ENCODE assay signal across 8 cellular contexts in genomic region chr12:20646239-20646827, GRCh38. TPM values are rescaled to one million over a fixed set of nuclear protein-coding genes. Genes with fewer than 3 reads are reported as not detected.
A peak's percentile ranks its signal among the peaks of the same experiment; 100 is the strongest.
DNase-seq lines count a peak whose midpoint lies in the region; ATAC-seq, FAIRE-seq and TF ChIP-seq lines count a peak whose summit lies in the region.

No MANE protein-coding gene starts in this region.

- H3K9me3 ChIP-seq in DND-41 (ENCODE audit: insufficient read depth, low read length, severe bottlenecking) (no peaks in the 10 kb centered on the region), ovary (no peaks in the 10 kb centered on the region)

- no peak for FAIRE-seq in RCC 7860 (lab: Jason Lieb, UNC)

- H3K27me3 ChIP-seq in DND-41 (ENCODE audit: insufficient read depth, low read length, poor library complexity) (no peaks in the 10 kb centered on the region), ovary (no peaks in the 10 kb centered on the region)

- H3K27ac ChIP-seq in DND-41 (ENCODE audit: low read length) (no peak overlapping the region), ovary (no peak overlapping the region)

- TF ChIP-seq POLR2A in ovary (IDR thresholded peaks at IDR 0.05): no peak

- 0 out of 2 replicates have a peak overlapping the region, but pooled peaks have one; percentile 27 for H2AFZ ChIP-seq in DND-41 (ENCODE audit: low read depth, low read length)

- intact Hi-C loops in ovary (cut with DNase I): no loop called here

- H3K36me3 ChIP-seq in DND-41 (ENCODE audit: insufficient read depth, low read length) (no peaks in the 10 kb centered on the region), ovary (no peaks in the 10 kb centered on the region)

- ATAC-seq in DND-41 (ENCODE audit: insufficient read depth, low read depth) (no peak), GM21619 (IDR thresholded peaks at IDR 0.05; ENCODE audit: unreplicated experiment) (no peak)

- no peaks in the 10 kb centered on the region for H3K4me1 ChIP-seq in DND-41 (ENCODE audit: insufficient read depth, low read length)
- H3K4me1 ChIP-seq in ovary (ENCODE audit: insufficient read depth): no peaks in the 10 kb centered on the region

- TF ChIP-seq EP300 in ovary (IDR thresholded peaks at IDR 0.05): no peak

- H3K9ac ChIP-seq in DND-41 (ENCODE audit: low read depth, low read length): no peak overlapping the region

- H3K4me3 ChIP-seq in DND-41 (ENCODE audit: low read depth in 1 of 2, low read length in 2 of 2): no peak overlapping the region
- H3K4me3 ChIP-seq in fibroblast of villous mesenchyme (ENCODE audit: low read depth, low read length): no peak overlapping the region
- H3K4me3 ChIP-seq in ovary: no peak overlapping the region

- TF ChIP-seq CTCF in DND-41 (IDR thresholded peaks at IDR 0.05; ENCODE audit: borderline replicate concordance, extremely low read depth, low read length, poor library complexity, severe bottlenecking) (peak; percentile 71), fibroblast of villous mesenchyme (IDR thresholded peaks at IDR 0.05; ENCODE audit: insufficient read depth, low read depth, low read length) (peak; percentile 66), ovary (IDR thresholded peaks at IDR 0.05) (no peak)

- DNase-seq in DND-41 (no peak), HT1080 (ENCODE audit: low read depth) (peak; percentile 32), RCC 7860 (ENCODE audit: low spot score) (peak; percentile 20), fibroblast of villous mesenchyme (ENCODE audit: low read depth) (peak; percentile 40), renal cortical epithelial cell (ENCODE audit: low read depth) (peak; percentile 41), ovary (no peak)
- no peak for DNase-seq in activated effector memory CD4-positive, alpha-beta T cell treated with anti-CD3 and anti-CD28 coated beads, Interleukin-2, amount 50 U/mL, for 16 hours

- H3K4me2 ChIP-seq in DND-41 (ENCODE audit: insufficient read depth, low read length): no peak overlapping the region

- no peaks in the 10 kb centered on the region for H3K79me2 ChIP-seq in DND-41 (ENCODE audit: insufficient read depth, low read length)

- no peaks in the 10 kb centered on the region for H4K20me1 ChIP-seq in DND-41 (ENCODE audit: insufficient read depth, low read length)

- 52 to 58% (median 56%) methylated on average over 3 of the region's 3 CpGs for WGBS in ovary, 3 donors

RNA-seq across cellular contexts. Expression of gene SLCO1C1, which starts 48.8 kb away (rescaled TPM):
- total RNA-seq in HT1080 (2014; rRNA removed; shearing (Covaris generic)): not detected in 2 replicates
- polyA plus RNA-seq in HT1080 (2015; cell fraction: cytosol; rRNA removed): not detected in 2 replicates
- not detected in 2 replicates for polyA plus RNA-seq in HT1080 (2015; cell fraction: nucleus; rRNA removed)
- total RNA-seq in fibroblast of villous mesenchyme (under 0.01 and 0.32 TPM in 2 replicates), renal cortical epithelial cell (not detected in 2 replicates), ovary (not detected)
- polyA plus RNA-seq in ovary: under 1 TPM; 0.12 to 0.60 TPM

Comparison
In these comparisons a context has a peak if more than half of its experiments do, and no peak if none do; other contexts are left out.
1. DNase-seq: peak in HT1080 (single experiment), RCC 7860 (single experiment), fibroblast of villous mesenchyme (single experiment) and renal cortical epithelial cell (single experiment); none in DND-41 (single experiment), activated effector memory CD4-positive, alpha-beta T cell treated with anti-CD3 and anti-CD28 coated beads, Interleukin-2, amount 50 U/mL, for 16 hours (single experiment) and ovary (0 of 5).
2. CTCF ChIP-seq: peak in DND-41 (single experiment) and fibroblast of villous mesenchyme (single experiment); none in ovary (0 of 3).